8 cellular contexts compared by ENCODE assay signal in the genomic region with DNA sequence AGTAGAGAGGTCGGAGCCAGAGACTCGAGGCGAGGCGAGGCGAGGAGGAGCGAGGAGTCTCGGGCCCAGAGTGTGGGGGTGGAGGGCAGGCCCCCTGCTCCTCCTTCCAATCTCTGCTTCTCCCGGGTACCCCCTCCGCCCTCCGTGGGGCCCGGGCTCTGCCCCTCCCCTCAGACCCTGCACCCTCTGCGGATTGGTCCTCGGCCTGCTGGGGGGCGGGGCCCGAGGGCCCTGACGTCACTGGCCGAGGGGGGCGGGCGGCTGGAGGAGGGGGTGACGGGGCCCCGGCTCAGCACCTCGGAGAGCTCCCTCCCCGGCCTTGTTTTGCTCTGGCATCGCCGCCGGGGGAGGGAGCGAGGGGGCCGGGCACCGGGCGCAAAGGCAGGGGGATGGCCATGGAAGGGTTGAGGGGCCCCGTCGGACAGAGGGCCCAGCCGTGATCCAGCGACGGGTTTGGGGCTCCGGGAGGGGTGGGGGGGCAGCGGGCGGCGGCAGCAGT. TPM values are rescaled to one million over a fixed set of nuclear protein-coding genes. Genes with fewer than 3 reads are reported as not detected.
A peak's percentile ranks its signal among the peaks of the same experiment; 100 is the strongest.
DNase-seq lines count a peak whose midpoint lies in the region; ATAC-seq and TF ChIP-seq lines count a peak whose summit lies in the region.

A gene (plus strand): TSS at position 282 of the 499 bp plus-strand sequence. CDS start 232 bp downstream, outside the sequence.

- no peaks in the 10 kb centered on the region for H3K36me3 ChIP-seq in left ventricle myocardium inferior
- no peaks in the 10 kb centered on the region for H3K36me3 ChIP-seq in tibial artery

- H3K4me1 ChIP-seq in left ventricle myocardium inferior (peaks cover 21% of the 10 kb centered on the region), tibial artery (peaks cover 0 to 21% (median 17%) of the 10 kb centered on the region in 4 donors)

- peak within 1 kb of the TSS; percentile 73 for H3K4me3 ChIP-seq in left ventricle myocardium inferior
- H3K4me3 ChIP-seq in tibial artery: peak within 1 kb of the TSS; percentile 35 to 49

- no peaks in the 10 kb centered on the region for H3K9me3 ChIP-seq in left ventricle myocardium inferior (replicated peaks)
- H3K9me3 ChIP-seq in tibial artery: no peaks in the 10 kb centered on the region

- DNase-seq in GM03348 (ENCODE audit: low spot score) (peak; percentile 98), NCI-H1417 treated with DMSO at 0.1 percent for 48 hours (lab: John Stamatoyannopoulos, UW) (peak; percentile 70), T-helper 2 cell (peak; percentile 73 to 83 (median 78)), amygdala (lab: John Stamatoyannopoulos, UW) (peak; percentile 39 to 96 (median 89)), left ventricle myocardium inferior (peak; percentile 85), posterior cingulate gyrus (peak; percentile 88 to 99 (median 92)), tibial artery (peak; percentile 61 to 81)

- ATAC-seq in GM19395 (IDR thresholded peaks at IDR 0.05; ENCODE audit: unreplicated experiment): no peak

- no peak within 1 kb of the TSS for H3K27ac ChIP-seq in left ventricle myocardium inferior (replicated peaks)
- H3K27ac ChIP-seq in tibial artery: no peak within 1 kb of the TSS

- peaks cover 78% of the 10 kb centered on the region for H3K27me3 ChIP-seq in left ventricle myocardium inferior (ENCODE audit: low read depth)
- peaks cover 0 to 72% of the 10 kb centered on the region in 2 donors for H3K27me3 ChIP-seq in tibial artery

- intact Hi-C loops in left ventricle myocardium inferior (cut with micrococcal nuclease) (no loop called here), posterior cingulate gyrus (cut with DNase I) (loop anchor here (1.0 to 2.0 kb wide), 2 partner anchors 18 to 88 kb away; no protein-coding TSS in a partner anchor), tibial artery (cut with DNase I; ENCODE audit: low total_unique reads) (no loop called here)

- TF ChIP-seq CTCF in left ventricle myocardium inferior (IDR thresholded peaks at IDR 0.05; ENCODE audit: borderline replicate concordance): no peak
- no peak for TF ChIP-seq CTCF in tibial artery (IDR thresholded peaks at IDR 0.05)

RNA-seq across cellular contexts. Expression of the gene that starts here (rescaled TPM):
- total RNA-seq in left ventricle myocardium inferior: 0.41 TPM

Comparison
In these comparisons a context has a peak if more than half of its experiments do, and no peak if none do; other contexts are left out.
1. Peak in DNase-seq and H3K4me3 ChIP-seq in left ventricle myocardium inferior; RNA of the gene not detected or under 1 TPM.